17 cellular contexts compared by ENCODE assay signal in genomic region chr18:35590935-35591334, GRCh38. TPM values are rescaled to one million over a fixed set of nuclear protein-coding genes. Genes with fewer than 3 reads are reported as not detected.
DNase-seq lines count a peak whose midpoint lies in the region; ATAC-seq, FAIRE-seq and TF ChIP-seq lines count a peak whose summit lies in the region.
"Had no signal": no experiment of that assay in that cellular context is flagged by ENCODE, and none has a peak within 500 bp of the region (broad histone marks: within the 10 kb centered on the region; RNA-seq: fewer than 3 reads in every experiment).

No MANE protein-coding gene starts in this region.

- DNase-seq in activated CD4-positive, alpha-beta memory T cell treated with anti-CD3 and anti-CD28 coated beads for 36 hours = no peak
- no peak for DNase-seq in activated CD4-positive, alpha-beta memory T cell treated with anti-CD3 and anti-CD28 coated beads, Interleukin-2, amount 10 ng/mL, durations not matched to agents 7 days and 5 days
- no peak for DNase-seq in GM12878 (ENCODE audit: low read depth, low spot score)
- DNase-seq in smooth muscle cell (lab: John Stamatoyannopoulos, UW; ENCODE audit: unreplicated experiment) = no peak
- no peak for DNase-seq in thyroid gland
- DNase-seq in CD1c-positive myeloid dendritic cell (ENCODE audit: extremely low spot score) = no peak
- DNase-seq in NCI-H187 (lab: John Stamatoyannopoulos, UW) = no peak
- DNase-seq: CD4-positive, CD25-positive, alpha-beta regulatory T cell; DMS153; GDM1; KBM-7; NCI-H1694 treated with DMSO at 0.1 percent for 48 hours; NCI-H345; NCI-H524 treated with DMSO at 0.1 percent for 48 hours had no signal

- peak overlapping the region; percentile 7 for H3K27ac Mint-ChIP-seq in activated CD4-positive, alpha-beta memory T cell treated with anti-CD3 and anti-CD28 coated beads for 36 hours
- H3K27ac Mint-ChIP-seq in activated CD4-positive, alpha-beta memory T cell treated with anti-CD3 and anti-CD28 coated beads, Interleukin-2, amount 10 ng/mL, durations not matched to agents 7 days and 5 days = no peak overlapping the region
- H3K27ac Mint-ChIP-seq: CD4-positive, CD25-positive, alpha-beta regulatory T cell had no signal

- no peak for TF ChIP-seq RAD21 in GM12878 (IDR thresholded peaks at IDR 0.05; ENCODE audit: insufficient read depth, low read depth, low read length)

- H3K4me2 ChIP-seq in OCI-LY3 (ENCODE audit: low read length) (peak overlapping the region; percentile 23), GM12878 (ENCODE audit: control insufficient read depth, insufficient read depth) (peak overlapping the region; percentile 17; the same call in 1 of the 2 replicates), smooth muscle cell (peak overlapping the region; percentile 10)

- intact Hi-C loops in activated CD4-positive, alpha-beta memory T cell treated with anti-CD3 and anti-CD28 coated beads for 36 hours (cut with micrococcal nuclease) = no loop called here
- intact Hi-C loops in GM12878 (cut with micrococcal nuclease; ENCODE audit: unreplicated experiment) (no loop called here), thyroid gland (cut with DNase I) (no loop called here)

- no peak for TF ChIP-seq CTCF in OCI-LY3 (IDR thresholded peaks at IDR 0.05; ENCODE audit: low read depth, low read length)
- no peak for TF ChIP-seq CTCF in GM12878 (IDR thresholded peaks at IDR 0.05 in 2 of 3, conservative IDR thresholded peaks at IDR 0.05 in 1 of 3; ENCODE audit: control insufficient read depth in 2 of 3, extremely low read depth in 1 of 3, insufficient read depth in 1 of 3, low read depth in 3 of 3, low read length in 3 of 3)
- TF ChIP-seq CTCF in smooth muscle cell (IDR thresholded peaks at IDR 0.05; ENCODE audit: borderline replicate concordance, insufficient read depth, poor library complexity, severe bottlenecking) = no peak
- no peak for TF ChIP-seq CTCF in thyroid gland (IDR thresholded peaks at IDR 0.05)

- H3K79me2 ChIP-seq in OCI-LY3 (ENCODE audit: low read length) (peaks cover 92% of the 10 kb centered on the region), GM12878 (ENCODE audit: control insufficient read depth, insufficient read depth, low read length) (peaks cover 25% of the 10 kb centered on the region), smooth muscle cell (ENCODE audit: low read depth) (peaks cover 100% of the 10 kb centered on the region)

- CTCF ChIA-PET in activated CD4-positive, alpha-beta memory T cell treated with anti-CD3 and anti-CD28 coated beads for 36 hours (lab: Charles Lee) = interaction anchor here (0.7 to 1.0 kb wide), 2 partner anchors 166 to 694 kb away, joined by 3 read pairs; no protein-coding TSS in a partner anchor
- CTCF ChIA-PET in activated CD4-positive, alpha-beta memory T cell treated with anti-CD3 and anti-CD28 coated beads, Interleukin-2, amount 10 ng/mL, durations not matched to agents 7 days and 5 days (lab: Charles Lee) = no interaction called here
- CTCF ChIA-PET in GM12878 (lab: Yijun Ruan, JAX) = no interaction called here

- TF ChIP-seq EP300 in GM12878 (IDR thresholded peaks at IDR 0.05; ENCODE audit: borderline replicate concordance in 1 of 2, control insufficient read depth in 1 of 2, low read depth in 2 of 2, low read length in 2 of 2) = no peak

- no peak for ATAC-seq in GM12878

- H3K36me3 Mint-ChIP-seq in activated CD4-positive, alpha-beta memory T cell treated with anti-CD3 and anti-CD28 coated beads for 36 hours = peaks cover 9% of the 10 kb centered on the region
- peaks cover 25% of the 10 kb centered on the region for H3K36me3 Mint-ChIP-seq in activated CD4-positive, alpha-beta memory T cell treated with anti-CD3 and anti-CD28 coated beads, Interleukin-2, amount 10 ng/mL, durations not matched to agents 7 days and 5 days (ENCODE audit: low read depth)
- H3K36me3 Mint-ChIP-seq: CD4-positive, CD25-positive, alpha-beta regulatory T cell had no signal

- SMC1A ChIA-PET in GM12878 (lab: Charles Lee; ENCODE audit: uncharacterized antibody, unreplicated experiment) = interaction anchor here (0.6 to 5.0 kb wide), 4 partner anchors 8 to 275 kb away, joined by 3 to 21 read pairs (median 4); partner anchors contain the start of gene INO80C

- peaks cover 10% of the 10 kb centered on the region for H3K9me3 Mint-ChIP-seq in activated CD4-positive, alpha-beta memory T cell treated with anti-CD3 and anti-CD28 coated beads for 36 hours
- peaks cover 11% of the 10 kb centered on the region for H3K9me3 Mint-ChIP-seq in activated CD4-positive, alpha-beta memory T cell treated with anti-CD3 and anti-CD28 coated beads, Interleukin-2, amount 10 ng/mL, durations not matched to agents 7 days and 5 days

- no peak overlapping the region for H2AFZ ChIP-seq in OCI-LY3 (ENCODE audit: low read depth, low read length)
- no peak overlapping the region for H2AFZ ChIP-seq in GM12878 (ENCODE audit: control insufficient read depth, low read depth, low read length)
- no peak overlapping the region for H2AFZ ChIP-seq in smooth muscle cell (ENCODE audit: low read depth)

- peaks cover 10% of the 10 kb centered on the region for H3F3A ChIP-seq in smooth muscle cell (ENCODE audit: low read depth)

- H3K4me3 Mint-ChIP-seq in activated CD4-positive, alpha-beta memory T cell treated with anti-CD3 and anti-CD28 coated beads for 36 hours = no peak overlapping the region
- no peak overlapping the region for H3K4me3 Mint-ChIP-seq in activated CD4-positive, alpha-beta memory T cell treated with anti-CD3 and anti-CD28 coated beads, Interleukin-2, amount 10 ng/mL, durations not matched to agents 7 days and 5 days
- H3K4me3 Mint-ChIP-seq: CD4-positive, CD25-positive, alpha-beta regulatory T cell had no signal

- POLR2A ChIA-PET in activated CD4-positive, alpha-beta memory T cell treated with anti-CD3 and anti-CD28 coated beads for 36 hours (lab: Charles Lee) = no interaction called here
- POLR2A ChIA-PET in activated CD4-positive, alpha-beta memory T cell treated with anti-CD3 and anti-CD28 coated beads, Interleukin-2, amount 10 ng/mL, durations not matched to agents 7 days and 5 days (lab: Charles Lee) = no interaction called here
- POLR2A ChIA-PET in GM12878 (lab: Charles Lee) = interaction anchor here (1.0 to 2.3 kb wide), 2 partner anchors 8 to 97 kb away, joined by 3 to 7 read pairs; partner anchors contain the start of gene GALNT1

- H3K9ac ChIP-seq in OCI-LY3 (ENCODE audit: low read length) (no peak overlapping the region), GM12878 (ENCODE audit: control insufficient read depth, insufficient read depth, low read length) (no peak overlapping the region), smooth muscle cell (ENCODE audit: low read depth) (no peak overlapping the region)

- TF ChIP-seq POLR2A in GM12878 (IDR thresholded peaks at IDR 0.05; ENCODE audit: low read depth, low read length) (no peak), thyroid gland (IDR thresholded peaks at IDR 0.05) (no peak)

- in situ Hi-C loops in GM12878 (cut with MboI) = loop anchor here (25.0 kb wide), 1 partner anchor 1221 kb away; no protein-coding TSS in a partner anchor

- H3K4me1 ChIP-seq in OCI-LY3 (ENCODE audit: low read length) (peaks cover 41% of the 10 kb centered on the region), GM12878 (ENCODE audit: control insufficient read depth, insufficient read depth, low read length) (peaks cover 23% of the 10 kb centered on the region), smooth muscle cell (ENCODE audit: low read depth) (peaks cover 13% of the 10 kb centered on the region), thyroid gland (peaks cover 17 to 18% of the 10 kb centered on the region in 2 donors)
- H3K4me1 ChIP-seq: HAP-1 had no signal

- H4K20me1 ChIP-seq in OCI-LY3 (ENCODE audit: insufficient read depth, low read length) (peaks cover 15% of the 10 kb centered on the region), GM12878 (ENCODE audit: control insufficient read depth, insufficient read depth) (no peaks in the 10 kb centered on the region), smooth muscle cell (ENCODE audit: low read depth) (peaks cover 88% of the 10 kb centered on the region)

- WGBS in GM12878 (ENCODE audit: insufficient coverage, insufficient replicate concordance, low lambda C conversion rate, missing lambda C conversion rate) = 7% methylated on average over 1 of the region's 1 CpG
- WGBS in smooth muscle cell (ENCODE audit: low lambda C conversion rate) = 54% methylated on average over 1 of the region's 1 CpG
- WGBS in thyroid gland, 2 donors = 95 to 100% methylated on average over 1 of the region's 1 CpG

- no TSS peak for BruUV-seq in GM12878 (replicated peaks; lab: Mats Ljungman, UMichigan)

- H3K36me3 ChIP-seq in OCI-LY3 (replicated peaks; ENCODE audit: low read depth, low read length) = peaks cover 10% of the 10 kb centered on the region
- H3K36me3 ChIP-seq in GM12878 (ENCODE audit: control insufficient read depth in 2 of 2, insufficient read depth in 2 of 2, low read length in 1 of 2) = no peaks in the 10 kb centered on the region
- no peaks in the 10 kb centered on the region for H3K36me3 ChIP-seq in smooth muscle cell (ENCODE audit: low read depth)
- no peaks in the 10 kb centered on the region for H3K36me3 ChIP-seq in thyroid gland
- H3K36me3 ChIP-seq: HAP-1 had no signal

- H3K27me3 ChIP-seq in OCI-LY3 (ENCODE audit: low read depth, low read length) (no peaks in the 10 kb centered on the region), GM12878 (replicated peaks in 1 of 2; ENCODE audit: control insufficient read depth in 2 of 2, insufficient read depth in 2 of 2, low read length in 1 of 2) (no peaks in the 10 kb centered on the region), smooth muscle cell (ENCODE audit: low read depth) (no peaks in the 10 kb centered on the region), thyroid gland (no peaks in the 10 kb centered on the region)

- H3K4me1 Mint-ChIP-seq in activated CD4-positive, alpha-beta memory T cell treated with anti-CD3 and anti-CD28 coated beads for 36 hours (ENCODE audit: low read depth) = peaks cover 18% of the 10 kb centered on the region
- H3K4me1 Mint-ChIP-seq in activated CD4-positive, alpha-beta memory T cell treated with anti-CD3 and anti-CD28 coated beads, Interleukin-2, amount 10 ng/mL, durations not matched to agents 7 days and 5 days = peaks cover 6% of the 10 kb centered on the region

- RAD21 ChIA-PET in GM12878 (lab: Charles Lee; ENCODE audit: unreplicated experiment) = interaction anchor here (0.9 to 2.1 kb wide), 3 partner anchors 8 to 182 kb away, joined by 3 to 8 read pairs (median 4); partner anchors contain the start of genes GALNT1 and INO80C

- H3K4me3 ChIP-seq in OCI-LY3 (ENCODE audit: low read length) (no peak overlapping the region), GM12878 (no peak overlapping the region), smooth muscle cell (no peak overlapping the region), thyroid gland (replicated peaks in 1 of 3) (no peak overlapping the region)
- H3K4me3 ChIP-seq: HAP-1 had no signal

- no peak for FAIRE-seq in GM12878 (lab: Jason Lieb, UNC)

- H3K27ac ChIP-seq in OCI-LY3 (ENCODE audit: low read length) = no peak overlapping the region
- no peak overlapping the region for H3K27ac ChIP-seq in GM12878 (ENCODE audit: control insufficient read depth, insufficient read depth)
- H3K27ac ChIP-seq in smooth muscle cell (ENCODE audit: low read depth) = peak overlapping the region; percentile 46
- H3K27ac ChIP-seq in thyroid gland = no peak overlapping the region
- H3K27ac ChIP-seq: 22Rv1 had no signal

- H3K9me3 ChIP-seq in OCI-LY3 (ENCODE audit: insufficient read depth, low read length) (0 out of 2 replicates have a peak, but pooled peaks cover 12% of the 10 kb centered on the region), GM12878 (replicated peaks; ENCODE audit: control insufficient read depth, insufficient read depth, low read length) (peaks cover 3% of the 10 kb centered on the region), smooth muscle cell (replicated peaks; ENCODE audit: low read depth) (no peaks in the 10 kb centered on the region), thyroid gland (no peaks in the 10 kb centered on the region)
- H3K9me3 ChIP-seq: HAP-1 had no signal

- no peaks in the 10 kb centered on the region for H3K27me3 Mint-ChIP-seq in activated CD4-positive, alpha-beta memory T cell treated with anti-CD3 and anti-CD28 coated beads for 36 hours
- H3K27me3 Mint-ChIP-seq in activated CD4-positive, alpha-beta memory T cell treated with anti-CD3 and anti-CD28 coated beads, Interleukin-2, amount 10 ng/mL, durations not matched to agents 7 days and 5 days = no peaks in the 10 kb centered on the region
- H3K27me3 Mint-ChIP-seq: CD4-positive, CD25-positive, alpha-beta regulatory T cell had no signal

RNA-seq across cellular contexts. Expression of gene GALNT1, which starts 9.4 kb away (rescaled TPM):
- total RNA-seq in activated CD4-positive, alpha-beta memory T cell treated with anti-CD3 and anti-CD28 coated beads for 36 hours = 10 to 100 TPM; 37.2 to 38.2 TPM
- 10 to 100 TPM; 44.0 to 47.3 TPM for total RNA-seq in activated CD4-positive, alpha-beta memory T cell treated with anti-CD3 and anti-CD28 coated beads, Interleukin-2, amount 10 ng/mL, durations not matched to agents 7 days and 5 days
- total RNA-seq in GM12878 (2013; cell fraction: nucleolus; rRNA removed) = 54.0 and 55.0 TPM in 2 replicates
- 33.4 and 38.3 TPM in 2 replicates for total RNA-seq in GM12878 (2014; rRNA removed)
- total RNA-seq in GM12878 (2014; rRNA removed; fragmentation: Illumina TruSeq; extraction: Trizol) = 49.5 and 51.3 TPM in 2 replicates
- total RNA-seq in GM12878 (2021) = 53.7 and 56.5 TPM in 2 replicates
- polyA plus RNA-seq in GM12878 (2011; ENCODE audit: low read depth) = 12.6 TPM
- polyA plus RNA-seq in GM12878 (2011; rRNA removed) = 45.5 and 65.5 TPM in 2 replicates
- polyA plus RNA-seq in GM12878 (2011; cell fraction: cytosol; rRNA removed) = 16.3 and 17.2 TPM in 2 replicates
- 9.9 TPM in 2 replicates for polyA plus RNA-seq in GM12878 (2011; cell fraction: nucleus; rRNA removed)
- polyA plus RNA-seq in GM12878 (2012) = 14.0 and 17.7 TPM in 2 replicates
- 41.9 and 51.7 TPM in 2 replicates for polyA plus RNA-seq in GM12878 (2014; fragmentation: Illumina TruSeq; extraction: Trizol)
- polyA plus RNA-seq in GM12878 (2014; fragmentation: Nextera tagmentation; extraction: Ambion mirVana) = 10 to 100 TPM; 16.6 to 18.4 TPM
- 24.5 and 26.3 TPM in 2 replicates for polyA plus RNA-seq in GM12878 (2014; rRNA removed)
- 1 to 10 TPM; 8.0 to 9.0 TPM for polyA plus RNA-seq in GM12878 (2016; fragmentation: Nextera tagmentation; extraction: Ambion mirVana)
- 34.6 and 61.2 TPM in 2 replicates for polyA minus RNA-seq in GM12878 (2011; rRNA and poly(A)+ RNA removed)
- polyA minus RNA-seq in GM12878 (2011; cell fraction: cytosol; rRNA and poly(A)+ RNA removed) = 18.4 and 25.1 TPM in 2 replicates
- polyA minus RNA-seq in GM12878 (2011; cell fraction: nucleus; rRNA and poly(A)+ RNA removed) = 11.2 and 18.2 TPM in 2 replicates
- 151 and 193 TPM in 2 replicates for total RNA-seq in smooth muscle cell
- 195 and 217 TPM in 2 replicates for polyA plus RNA-seq in smooth muscle cell
- total RNA-seq in thyroid gland = 100 to 1,000 TPM in 1 of 4 donors, 10 to 100 TPM in 3; 38.7 to 191 (median 46.3) TPM
